ENCODE assay signal across 11 cellular contexts in the genomic region with DNA sequence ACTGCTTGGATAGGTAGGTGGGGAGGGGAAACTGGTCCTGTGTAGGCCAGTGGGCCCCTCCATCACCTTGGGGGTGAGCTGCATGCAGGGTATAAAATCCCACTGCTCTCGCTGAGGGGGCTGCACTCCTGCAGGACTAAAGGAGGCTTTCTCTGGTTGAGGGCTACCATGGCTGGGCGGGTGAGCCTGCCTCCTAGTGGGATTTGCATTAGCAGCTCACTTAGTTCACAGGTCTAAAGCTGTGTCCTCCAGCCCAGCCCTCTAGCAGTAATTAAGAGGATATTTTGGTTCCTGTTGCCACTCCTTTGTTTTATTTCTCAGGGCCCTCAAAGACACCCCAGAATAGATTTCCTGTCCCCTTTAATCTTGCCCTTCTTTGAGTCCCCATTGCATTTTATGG. TPM values are rescaled to one million over a fixed set of nuclear protein-coding genes. Genes with fewer than 3 reads are reported as not detected.
A peak's percentile ranks its signal among the peaks of the same experiment; 100 is the strongest.
DNase-seq lines count a peak whose midpoint lies in the region; ATAC-seq and TF ChIP-seq lines count a peak whose summit lies in the region.
"Had no signal": no experiment of that assay in that cellular context is flagged by ENCODE, and none has a peak within 500 bp of the region (broad histone marks: within the 10 kb centered on the region; RNA-seq: fewer than 3 reads in every experiment).

No MANE protein-coding gene starts in this region.

- POLR2A ChIA-PET in activated CD4-positive, alpha-beta T cell treated with anti-CD3 and anti-CD28 coated beads, Interleukin-2, amount 10 ng/mL, durations not matched to agents 7 days and 5 days (lab: Charles Lee): no interaction called here

- H3K4me1 ChIP-seq in colonic mucosa: no peaks in the 10 kb centered on the region

- H3K36me3 ChIP-seq in colonic mucosa: no peaks in the 10 kb centered on the region

- H3K9me3 Mint-ChIP-seq in activated CD4-positive, alpha-beta T cell treated with anti-CD3 and anti-CD28 coated beads, Interleukin-2, amount 10 ng/mL, durations not matched to agents 7 days and 5 days: no peaks in the 10 kb centered on the region
- H3K9me3 Mint-ChIP-seq in effector memory CD8-positive, alpha-beta T cell: no peaks in the 10 kb centered on the region
- H3K9me3 Mint-ChIP-seq in stimulated activated effector memory CD8-positive, alpha-beta T cell treated with anti-CD3 and anti-CD28 coated beads, Interleukin-12 subunit alpha, Interleukin-12 subunit beta, amount 100 ng/mL, for 72 hours: no peaks in the 10 kb centered on the region
- H3K9me3 Mint-ChIP-seq: nephron had no signal

- H3K4me3 Mint-ChIP-seq in activated CD4-positive, alpha-beta T cell treated with anti-CD3 and anti-CD28 coated beads, Interleukin-2, amount 10 ng/mL, durations not matched to agents 7 days and 5 days: no peak overlapping the region
- H3K4me3 Mint-ChIP-seq in effector memory CD8-positive, alpha-beta T cell: peak overlapping the region; percentile 48 to 70
- peak overlapping the region; percentile 62 for H3K4me3 Mint-ChIP-seq in stimulated activated effector memory CD8-positive, alpha-beta T cell treated with anti-CD3 and anti-CD28 coated beads, Interleukin-12 subunit alpha, Interleukin-12 subunit beta, amount 100 ng/mL, for 72 hours
- H3K4me3 Mint-ChIP-seq: nephron had no signal

- no peak for TF ChIP-seq CTCF in colonic mucosa (IDR thresholded peaks at IDR 0.05)

- no peak overlapping the region for H3K4me3 ChIP-seq in colonic mucosa

- no peak overlapping the region for H3K27ac ChIP-seq in colonic mucosa

- DNase-seq in activated CD4-positive, alpha-beta T cell treated with anti-CD3 and anti-CD28 coated beads, Interleukin-2, amount 10 ng/mL, durations not matched to agents 7 days and 5 days: no peak
- no peak for DNase-seq in activated CD4-positive, alpha-beta T cell treated with anti-CD3 and anti-CD28 coated beads for 48 hours
- peak; percentile 7 for DNase-seq in OCI-M1 (lab: John Stamatoyannopoulos, UW)
- no peak for DNase-seq in effector memory CD8-positive, alpha-beta T cell
- no peak for DNase-seq in stimulated activated effector memory CD8-positive, alpha-beta T cell treated with anti-CD3 and anti-CD28 coated beads, Interleukin-12 subunit alpha, Interleukin-12 subunit beta, amount 100 ng/mL, for 72 hours (ENCODE audit: low spot score in 2 of 2)
- DNase-seq in NK-92 (lab: John Stamatoyannopoulos, UW; ENCODE audit: unreplicated experiment): no peak
- DNase-seq in activated CD4-positive, CD25-positive, alpha-beta regulatory T cell treated with anti-CD3 and anti-CD28 coated beads, Interleukin-2, amount 50 U/mL, for 72 hours: no peak
- no peak for DNase-seq in colonic mucosa
- DNase-seq: SK-N-SH; stimulated activated CD4-positive, alpha-beta T cell treated with anti-CD3 and anti-CD28 coated beads, Interleukin-4, amount 100 ng/mL, for 1 hour had no signal

- no peaks in the 10 kb centered on the region for H3K27me3 ChIP-seq in colonic mucosa

- no peak overlapping the region for H3K9ac ChIP-seq in colonic mucosa (ENCODE audit: low read depth in 2 of 2, low read length in 2 of 2)
- H3K9ac ChIP-seq: SK-N-SH had no signal

- ATAC-seq in effector memory CD8-positive, alpha-beta T cell (replicated peaks): no peak
- ATAC-seq in stimulated activated effector memory CD8-positive, alpha-beta T cell treated with anti-CD3 and anti-CD28 coated beads, Interleukin-12 subunit alpha, Interleukin-12 subunit beta, amount 100 ng/mL, for 72 hours: no peak

- intact Hi-C loops in colonic mucosa (cut with DNase I): no loop called here

- no peaks in the 10 kb centered on the region for H3K9me3 ChIP-seq in colonic mucosa
- H3K9me3 ChIP-seq: SK-N-SH had no signal

- CTCF ChIA-PET in activated CD4-positive, alpha-beta T cell treated with anti-CD3 and anti-CD28 coated beads, Interleukin-2, amount 10 ng/mL, durations not matched to agents 7 days and 5 days (lab: Charles Lee): interaction anchor here (0.5 to 2.9 kb wide), 12 partner anchors 8 to 102 kb away, joined by 3 to 9 read pairs (median 3); a partner anchor contains a TSS

- H3K4me1 Mint-ChIP-seq in activated CD4-positive, alpha-beta T cell treated with anti-CD3 and anti-CD28 coated beads, Interleukin-2, amount 10 ng/mL, durations not matched to agents 7 days and 5 days: peaks cover 44% of the 10 kb centered on the region
- peaks cover 19 to 21% of the 10 kb centered on the region in 2 donors for H3K4me1 Mint-ChIP-seq in effector memory CD8-positive, alpha-beta T cell (ENCODE audit: low read depth in 2 of 2)
- peaks cover 35% of the 10 kb centered on the region for H3K4me1 Mint-ChIP-seq in stimulated activated effector memory CD8-positive, alpha-beta T cell treated with anti-CD3 and anti-CD28 coated beads, Interleukin-12 subunit alpha, Interleukin-12 subunit beta, amount 100 ng/mL, for 72 hours

- H3K27me3 Mint-ChIP-seq in activated CD4-positive, alpha-beta T cell treated with anti-CD3 and anti-CD28 coated beads, Interleukin-2, amount 10 ng/mL, durations not matched to agents 7 days and 5 days: no peaks in the 10 kb centered on the region
- H3K27me3 Mint-ChIP-seq in effector memory CD8-positive, alpha-beta T cell: no peaks in the 10 kb centered on the region

- peaks cover 15% of the 10 kb centered on the region for H3K36me3 Mint-ChIP-seq in activated CD4-positive, alpha-beta T cell treated with anti-CD3 and anti-CD28 coated beads, Interleukin-2, amount 10 ng/mL, durations not matched to agents 7 days and 5 days (ENCODE audit: low read depth)
- H3K36me3 Mint-ChIP-seq in effector memory CD8-positive, alpha-beta T cell (ENCODE audit: insufficient read depth): peaks cover 3% of the 10 kb centered on the region
- H3K36me3 Mint-ChIP-seq in stimulated activated effector memory CD8-positive, alpha-beta T cell treated with anti-CD3 and anti-CD28 coated beads, Interleukin-12 subunit alpha, Interleukin-12 subunit beta, amount 100 ng/mL, for 72 hours: peaks cover 8% of the 10 kb centered on the region

- peak overlapping the region; percentile 95 for H3K27ac Mint-ChIP-seq in activated CD4-positive, alpha-beta T cell treated with anti-CD3 and anti-CD28 coated beads, Interleukin-2, amount 10 ng/mL, durations not matched to agents 7 days and 5 days
- peak overlapping the region; percentile 95 to 98 for H3K27ac Mint-ChIP-seq in effector memory CD8-positive, alpha-beta T cell
- peak overlapping the region; percentile 94 for H3K27ac Mint-ChIP-seq in stimulated activated effector memory CD8-positive, alpha-beta T cell treated with anti-CD3 and anti-CD28 coated beads, Interleukin-12 subunit alpha, Interleukin-12 subunit beta, amount 100 ng/mL, for 72 hours
- H3K27ac Mint-ChIP-seq: nephron had no signal

RNA-seq across cellular contexts. Expression of a gene that starts 24.6 kb away (rescaled TPM):
- 10 to 100 TPM; 32.9 to 44.5 TPM for total RNA-seq in activated CD4-positive, alpha-beta T cell treated with anti-CD3 and anti-CD28 coated beads, Interleukin-2, amount 10 ng/mL, durations not matched to agents 7 days and 5 days
- total RNA-seq in colonic mucosa: 10 to 100 TPM; 61.9 to 81.1 TPM

RNA-seq across cellular contexts. Expression of a gene that starts 24.8 kb away (rescaled TPM):
- total RNA-seq in activated CD4-positive, alpha-beta T cell treated with anti-CD3 and anti-CD28 coated beads, Interleukin-2, amount 10 ng/mL, durations not matched to agents 7 days and 5 days: 10 to 100 TPM; 53.4 to 59.9 TPM
- 10 to 100 TPM; 56.0 to 75.5 TPM for total RNA-seq in colonic mucosa

RNA-seq across cellular contexts. Expression of a gene that starts 32.6 kb away (rescaled TPM):
- 100 to 1,000 TPM; 126 to 128 TPM for total RNA-seq in activated CD4-positive, alpha-beta T cell treated with anti-CD3 and anti-CD28 coated beads, Interleukin-2, amount 10 ng/mL, durations not matched to agents 7 days and 5 days
- 100 to 1,000 TPM; 102 to 179 TPM for total RNA-seq in colonic mucosa
